19 cellular contexts compared by ENCODE assay signal in genomic region chr4:117577686-117578085, GRCh38.
A peak's percentile ranks its signal among the peaks of the same experiment; 100 is the strongest.
DNase-seq lines count a peak whose midpoint lies in the region; ATAC-seq and TF ChIP-seq lines count a peak whose summit lies in the region.
"Had no signal": no experiment of that assay in that cellular context is flagged by ENCODE, and none has a peak within 500 bp of the region (broad histone marks: within the 10 kb centered on the region; RNA-seq: fewer than 3 reads in every experiment).

No MANE protein-coding gene starts in this region.

- no peak for TF ChIP-seq RAD21 in SK-N-SH (IDR thresholded peaks at IDR 0.05; ENCODE audit: low read length)

- TF ChIP-seq CTCF in SK-N-SH (IDR thresholded peaks at IDR 0.05): no peak
- TF ChIP-seq CTCF in kidney epithelial cell (IDR thresholded peaks at IDR 0.05; ENCODE audit: insufficient read depth, low read length, poor library complexity, severe bottlenecking): no peak
- TF ChIP-seq CTCF in esophagus squamous epithelium (IDR thresholded peaks at IDR 0.05): no peak
- no peak for TF ChIP-seq CTCF in suprapubic skin (IDR thresholded peaks at IDR 0.05)

- H3K4me2 ChIP-seq in SK-N-SH: no peak overlapping the region
- H3K4me2 ChIP-seq: KMS-11 had no signal

- H3K9me2 ChIP-seq in SK-N-SH: no peaks in the 10 kb centered on the region

- DNase-seq in SK-N-SH (no peak), amniotic epithelial cell (ENCODE audit: low read depth) (peak; percentile 78), kidney epithelial cell (ENCODE audit: low read depth) (peak; percentile 5), retina (peak; percentile 12), esophagus squamous epithelium (lab: John Stamatoyannopoulos, UW) (no peak), suprapubic skin (ENCODE audit: low spot score in 2 of 2) (no peak)
- no peak for DNase-seq in activated effector memory CD4-positive, alpha-beta T cell treated with Interleukin-2 at 50 U/mL for 16 hours
- DNase-seq: Calu3; CD4-positive, alpha-beta memory T cell; DMS53; NCI-H1048; NCI-H146; NCI-H2107; NCI-H345; NCI-H526 treated with DMSO at 0.1 percent for 48 hours; SJCRH30 had no signal

- CTCF ChIA-PET in SK-N-SH (lab: Yijun Ruan, JAX): interaction anchor here (0.9 kb wide), 1 partner anchor 18 kb away, joined by 3 read pairs; no protein-coding TSS in a partner anchor

- H3K9ac ChIP-seq in SK-N-SH: no peak overlapping the region
- H3K9ac ChIP-seq: KMS-11 had no signal

- H3K36me3 ChIP-seq in SK-N-SH (replicated peaks in 1 of 2; ENCODE audit: control insufficient read depth in 1 of 2, insufficient read depth in 2 of 2, low read length in 1 of 2) (no peaks in the 10 kb centered on the region), kidney epithelial cell (ENCODE audit: control insufficient read depth, insufficient read depth, low read length) (no peaks in the 10 kb centered on the region), esophagus squamous epithelium (no peaks in the 10 kb centered on the region), suprapubic skin (no peaks in the 10 kb centered on the region)
- H3K36me3 ChIP-seq: SJCRH30 had no signal

- H3K9me3 ChIP-seq in SK-N-SH (no peaks in the 10 kb centered on the region), esophagus squamous epithelium (no peaks in the 10 kb centered on the region), suprapubic skin (no peaks in the 10 kb centered on the region)
- H3K9me3 ChIP-seq: SJCRH30 had no signal

- H2AFZ ChIP-seq in SK-N-SH (ENCODE audit: low read depth): no peak overlapping the region

- H3K79me2 ChIP-seq in SK-N-SH (ENCODE audit: insufficient read depth): no peaks in the 10 kb centered on the region

- ATAC-seq in SK-N-SH treated with all-trans-retinoic acid at 6 μM for 48 hours: no peak

- H3K4me1 ChIP-seq in SK-N-SH (ENCODE audit: control insufficient read depth in 1 of 2, insufficient read depth in 2 of 2, low read depth in 1 of 2, low read length in 1 of 2): no peaks in the 10 kb centered on the region
- no peaks in the 10 kb centered on the region for H3K4me1 ChIP-seq in esophagus squamous epithelium
- H3K4me1 ChIP-seq in suprapubic skin: no peaks in the 10 kb centered on the region
- H3K4me1 ChIP-seq: SJCRH30 had no signal

- no peaks in the 10 kb centered on the region for H3F3A ChIP-seq in SK-N-SH (replicated peaks; ENCODE audit: insufficient read depth)

- H3K27ac ChIP-seq in SK-N-SH (ENCODE audit: low read depth in 2 of 2, low read length in 1 of 2) (no peak overlapping the region), esophagus squamous epithelium (no peak overlapping the region), suprapubic skin (no peak overlapping the region)
- H3K27ac ChIP-seq: 22Rv1, KMS-11, SJCRH30 had no signal

- H3K27me3 ChIP-seq in SK-N-SH (ENCODE audit: insufficient read depth): no peaks in the 10 kb centered on the region
- H3K27me3 ChIP-seq in kidney epithelial cell (ENCODE audit: control insufficient read depth, insufficient read depth, low read length): no peaks in the 10 kb centered on the region
- no peaks in the 10 kb centered on the region for H3K27me3 ChIP-seq in esophagus squamous epithelium
- H3K27me3 ChIP-seq in suprapubic skin: no peaks in the 10 kb centered on the region
- H3K27me3 ChIP-seq: SJCRH30 had no signal

- POLR2A ChIA-PET in SK-N-SH (lab: Yijun Ruan, JAX): no interaction called here

- H3K4me3 ChIP-seq in SK-N-SH (ENCODE audit: low read depth in 2 of 2, low read length in 1 of 2) (no peak overlapping the region), kidney epithelial cell (ENCODE audit: low read depth, low read length) (no peak overlapping the region), esophagus squamous epithelium (no peak overlapping the region), suprapubic skin (no peak overlapping the region)
- H3K4me3 ChIP-seq: SJCRH30 had no signal

- TF ChIP-seq POLR2A in esophagus squamous epithelium (IDR thresholded peaks at IDR 0.05): no peak
- TF ChIP-seq POLR2A in suprapubic skin (IDR thresholded peaks at IDR 0.05): no peak

- H4K20me1 ChIP-seq in SK-N-SH (ENCODE audit: insufficient read depth): no peaks in the 10 kb centered on the region

- TF ChIP-seq EP300 in SK-N-SH (IDR thresholded peaks at IDR 0.05; ENCODE audit: borderline replicate concordance in 1 of 2, low read depth in 1 of 2, low read length in 1 of 2): no peak
- no peak for TF ChIP-seq EP300 in suprapubic skin (IDR thresholded peaks at IDR 0.05)

- intact Hi-C loops in esophagus squamous epithelium (cut with DNase I): no loop called here

TF ChIP-seq in SK-N-SH treated with all-trans-retinoic acid at 6 μM for 48 hours, 23 proteins besides CTCF, POLR2A, EP300 and RAD21:
- TF ChIP-seq ISL1 (CRISPR knock-in tag; IDR thresholded peaks at IDR 0.05) (peak; percentile 27; the same call in 1 of the 2 replicates), BACH2 (CRISPR knock-in tag; IDR thresholded peaks at IDR 0.05; ENCODE audit: borderline replicate concordance) (no peak)

TF ChIP-seq in SK-N-SH, 30 proteins besides CTCF, POLR2A, EP300 and RAD21:
- no peak for TF ChIP-seq CHD2 (IDR thresholded peaks at IDR 0.05; ENCODE audit: low read length, partially characterized antibody)
- TF ChIP-seq, protein P1, sequence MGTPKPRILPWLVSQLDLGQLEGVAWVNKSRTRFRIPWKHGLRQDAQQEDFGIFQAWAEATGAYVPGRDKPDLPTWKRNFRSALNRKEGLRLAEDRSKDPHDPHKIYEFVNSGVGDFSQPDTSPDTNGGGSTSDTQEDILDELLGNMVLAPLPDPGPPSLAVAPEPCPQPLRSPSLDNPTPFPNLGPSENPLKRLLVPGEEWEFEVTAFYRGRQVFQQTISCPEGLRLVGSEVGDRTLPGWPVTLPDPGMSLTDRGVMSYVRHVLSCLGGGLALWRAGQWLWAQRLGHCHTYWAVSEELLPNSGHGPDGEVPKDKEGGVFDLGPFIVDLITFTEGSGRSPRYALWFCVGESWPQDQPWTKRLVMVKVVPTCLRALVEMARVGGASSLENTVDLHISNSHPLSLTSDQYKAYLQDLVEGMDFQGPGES (IDR thresholded peaks at IDR 0.05; ENCODE audit: low read depth, low read length): no peak
- TF ChIP-seq MXI1 (IDR thresholded peaks at IDR 0.05; ENCODE audit: low read depth, low read length): no peak
- no peak for TF ChIP-seq USF1 (IDR thresholded peaks at IDR 0.05; ENCODE audit: borderline replicate concordance, low read depth)
- TF ChIP-seq TAF1 (IDR thresholded peaks at IDR 0.05; ENCODE audit: borderline replicate concordance, low read depth, low read length): no peak
- no peak for TF ChIP-seq TEAD4 (IDR thresholded peaks at IDR 0.05; ENCODE audit: borderline replicate concordance, insufficient read depth)
- no peak for TF ChIP-seq SMC3 (IDR thresholded peaks at IDR 0.05; ENCODE audit: low read depth, low read length)
- no peak for TF ChIP-seq REST (IDR thresholded peaks at IDR 0.05; ENCODE audit: low read depth, low read length)
- no peak for TF ChIP-seq FOSL2 (IDR thresholded peaks at IDR 0.05; ENCODE audit: borderline replicate concordance, low read depth)
- no peak for TF ChIP-seq NRF1 (IDR thresholded peaks at IDR 0.05; ENCODE audit: low read depth, low read length)

Comparison
In these comparisons a context has a peak if more than half of its experiments do, and no peak if none do; other contexts are left out.
1. DNase-seq: peak in amniotic epithelial cell (single experiment), kidney epithelial cell (single experiment) and retina (single experiment); none in SK-N-SH (single experiment), esophagus squamous epithelium (single experiment), suprapubic skin (0 of 2) and activated effector memory CD4-positive, alpha-beta T cell treated with Interleukin-2 at 50 U/mL for 16 hours (single experiment).